ENCODE assay signal across 1 cellular context in the genomic region with DNA sequence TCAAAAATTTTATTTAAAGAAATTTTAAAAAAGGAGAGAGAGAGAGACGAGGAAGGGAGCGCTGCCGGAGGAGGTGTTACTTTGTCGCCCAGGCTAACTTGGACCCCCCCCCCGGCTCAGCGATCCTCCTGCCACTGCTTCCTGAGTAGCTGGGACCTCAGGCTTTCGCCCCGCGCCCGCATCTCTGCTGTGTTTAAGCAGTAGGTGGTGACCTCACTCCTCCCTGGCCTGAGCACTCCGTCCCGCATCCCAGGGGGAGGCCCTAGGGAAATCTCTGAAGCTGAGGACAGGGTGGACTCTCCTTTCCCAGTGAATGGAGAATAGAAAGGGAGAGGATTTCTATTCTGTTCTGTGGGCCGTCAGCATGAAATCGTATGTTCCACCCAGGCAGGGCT.
TF ChIP-seq lines count a peak whose summit lies in the region.

No MANE protein-coding gene starts in this region.

TF ChIP-seq in GM12878, 131 proteins besides CTCF, POLR2A, EP300 and RAD21 (continued from another document):
- TF ChIP-seq, protein P1, sequence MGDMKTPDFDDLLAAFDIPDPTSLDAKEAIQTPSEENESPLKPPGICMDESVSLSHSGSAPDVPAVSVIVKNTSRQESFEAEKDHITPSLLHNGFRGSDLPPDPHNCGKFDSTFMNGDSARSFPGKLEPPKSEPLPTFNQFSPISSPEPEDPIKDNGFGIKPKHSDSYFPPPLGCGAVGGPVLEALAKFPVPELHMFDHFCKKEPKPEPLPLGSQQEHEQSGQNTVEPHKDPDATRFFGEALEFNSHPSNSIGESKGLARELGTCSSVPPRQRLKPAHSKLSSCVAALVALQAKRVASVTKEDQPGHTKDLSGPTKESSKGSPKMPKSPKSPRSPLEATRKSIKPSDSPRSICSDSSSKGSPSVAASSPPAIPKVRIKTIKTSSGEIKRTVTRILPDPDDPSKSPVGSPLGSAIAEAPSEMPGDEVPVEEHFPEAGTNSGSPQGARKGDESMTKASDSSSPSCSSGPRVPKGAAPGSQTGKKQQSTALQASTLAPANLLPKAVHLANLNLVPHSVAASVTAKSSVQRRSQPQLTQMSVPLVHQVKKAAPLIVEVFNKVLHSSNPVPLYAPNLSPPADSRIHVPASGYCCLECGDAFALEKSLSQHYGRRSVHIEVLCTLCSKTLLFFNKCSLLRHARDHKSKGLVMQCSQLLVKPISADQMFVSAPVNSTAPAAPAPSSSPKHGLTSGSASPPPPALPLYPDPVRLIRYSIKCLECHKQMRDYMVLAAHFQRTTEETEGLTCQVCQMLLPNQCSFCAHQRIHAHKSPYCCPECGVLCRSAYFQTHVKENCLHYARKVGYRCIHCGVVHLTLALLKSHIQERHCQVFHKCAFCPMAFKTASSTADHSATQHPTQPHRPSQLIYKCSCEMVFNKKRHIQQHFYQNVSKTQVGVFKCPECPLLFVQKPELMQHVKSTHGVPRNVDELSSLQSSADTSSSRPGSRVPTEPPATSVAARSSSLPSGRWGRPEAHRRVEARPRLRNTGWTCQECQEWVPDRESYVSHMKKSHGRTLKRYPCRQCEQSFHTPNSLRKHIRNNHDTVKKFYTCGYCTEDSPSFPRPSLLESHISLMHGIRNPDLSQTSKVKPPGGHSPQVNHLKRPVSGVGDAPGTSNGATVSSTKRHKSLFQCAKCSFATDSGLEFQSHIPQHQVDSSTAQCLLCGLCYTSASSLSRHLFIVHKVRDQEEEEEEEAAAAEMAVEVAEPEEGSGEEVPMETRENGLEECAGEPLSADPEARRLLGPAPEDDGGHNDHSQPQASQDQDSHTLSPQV (IDR thresholded peaks at IDR 0.05): no peak
- no peak for TF ChIP-seq ZBED1 (IDR thresholded peaks at IDR 0.05; ENCODE audit: borderline replicate concordance)
- TF ChIP-seq MAX (IDR thresholded peaks at IDR 0.05; ENCODE audit: low read depth, low read length): no peak
- TF ChIP-seq FOXK2 (IDR thresholded peaks at IDR 0.05): no peak
- no peak for TF ChIP-seq KDM1A (IDR thresholded peaks at IDR 0.05; ENCODE audit: borderline replicate concordance)
- TF ChIP-seq GATAD2B (conservative IDR thresholded peaks at IDR 0.05; ENCODE audit: low read depth): no peak
- no peak for TF ChIP-seq NRF1 (conservative IDR thresholded peaks at IDR 0.05; ENCODE audit: low read depth, low read length)
- no peak for TF ChIP-seq ZBTB33 (IDR thresholded peaks at IDR 0.05)
- TF ChIP-seq CEBPB (IDR thresholded peaks at IDR 0.05; ENCODE audit: borderline replicate concordance in 1 of 2, low read depth in 2 of 2, low read length in 2 of 2): no peak
- TF ChIP-seq, protein P2, sequence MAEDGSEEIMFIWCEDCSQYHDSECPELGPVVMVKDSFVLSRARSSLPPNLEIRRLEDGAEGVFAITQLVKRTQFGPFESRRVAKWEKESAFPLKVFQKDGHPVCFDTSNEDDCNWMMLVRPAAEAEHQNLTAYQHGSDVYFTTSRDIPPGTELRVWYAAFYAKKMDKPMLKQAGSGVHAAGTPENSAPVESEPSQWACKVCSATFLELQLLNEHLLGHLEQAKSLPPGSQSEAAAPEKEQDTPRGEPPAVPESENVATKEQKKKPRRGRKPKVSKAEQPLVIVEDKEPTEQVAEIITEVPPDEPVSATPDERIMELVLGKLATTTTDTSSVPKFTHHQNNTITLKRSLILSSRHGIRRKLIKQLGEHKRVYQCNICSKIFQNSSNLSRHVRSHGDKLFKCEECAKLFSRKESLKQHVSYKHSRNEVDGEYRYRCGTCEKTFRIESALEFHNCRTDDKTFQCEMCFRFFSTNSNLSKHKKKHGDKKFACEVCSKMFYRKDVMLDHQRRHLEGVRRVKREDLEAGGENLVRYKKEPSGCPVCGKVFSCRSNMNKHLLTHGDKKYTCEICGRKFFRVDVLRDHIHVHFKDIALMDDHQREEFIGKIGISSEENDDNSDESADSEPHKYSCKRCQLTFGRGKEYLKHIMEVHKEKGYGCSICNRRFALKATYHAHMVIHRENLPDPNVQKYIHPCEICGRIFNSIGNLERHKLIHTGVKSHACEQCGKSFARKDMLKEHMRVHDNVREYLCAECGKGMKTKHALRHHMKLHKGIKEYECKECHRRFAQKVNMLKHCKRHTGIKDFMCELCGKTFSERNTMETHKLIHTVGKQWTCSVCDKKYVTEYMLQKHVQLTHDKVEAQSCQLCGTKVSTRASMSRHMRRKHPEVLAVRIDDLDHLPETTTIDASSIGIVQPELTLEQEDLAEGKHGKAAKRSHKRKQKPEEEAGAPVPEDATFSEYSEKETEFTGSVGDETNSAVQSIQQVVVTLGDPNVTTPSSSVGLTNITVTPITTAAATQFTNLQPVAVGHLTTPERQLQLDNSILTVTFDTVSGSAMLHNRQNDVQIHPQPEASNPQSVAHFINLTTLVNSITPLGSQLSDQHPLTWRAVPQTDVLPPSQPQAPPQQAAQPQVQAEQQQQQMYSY (CRISPR knock-in tag; IDR thresholded peaks at IDR 0.05): no peak
- TF ChIP-seq SREBF1 (IDR thresholded peaks at IDR 0.05; ENCODE audit: low read length): no peak
- no peak for TF ChIP-seq ZNF384 (IDR thresholded peaks at IDR 0.05; ENCODE audit: borderline replicate concordance, low read depth, low read length)
- no peak for TF ChIP-seq NR2F1 (conservative IDR thresholded peaks at IDR 0.05)
- TF ChIP-seq FOS (IDR thresholded peaks at IDR 0.05; ENCODE audit: borderline replicate concordance, extremely low read depth, insufficient read length): no peak
- no peak for TF ChIP-seq LARP7 (IDR thresholded peaks at IDR 0.05)
- TF ChIP-seq YBX1 (IDR thresholded peaks at IDR 0.05): no peak
- no peak for TF ChIP-seq CHD1 (IDR thresholded peaks at IDR 0.05; ENCODE audit: low read depth, low read length)
